Comparison of ENCODE assay signal across 12 cellular contexts in the genomic region with DNA sequence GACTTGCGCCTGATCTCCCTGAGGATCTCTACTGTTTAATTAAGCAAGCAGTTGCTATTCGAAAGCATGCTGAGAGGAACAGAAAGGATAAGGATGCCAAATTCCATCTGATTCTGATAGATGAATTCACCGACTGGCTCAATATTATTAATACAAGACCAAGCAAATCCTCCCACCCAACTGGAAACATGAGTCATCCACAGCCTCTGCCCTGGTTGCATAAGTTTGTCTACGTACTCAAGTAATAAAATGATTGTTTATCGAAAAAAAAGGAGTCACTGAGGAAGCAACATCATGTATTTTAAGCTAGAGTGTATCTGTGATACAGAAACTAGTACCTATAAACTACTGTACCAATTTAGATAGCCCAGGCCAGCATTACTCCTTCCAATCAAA. TPM values are rescaled to one million over a fixed set of nuclear protein-coding genes. Genes with fewer than 3 reads are reported as not detected.
DNase-seq lines count a peak whose midpoint lies in the region; ATAC-seq, FAIRE-seq and TF ChIP-seq lines count a peak whose summit lies in the region.
"Had no signal": no experiment of that assay in that cellular context is flagged by ENCODE, and none has a peak within 500 bp of the region (broad histone marks: within the 10 kb centered on the region; RNA-seq: fewer than 3 reads in every experiment).

No MANE protein-coding gene starts in this region.

- peaks cover 0 to 6% (median 3%) of the 10 kb centered on the region in 7 donors for H3K9me3 Mint-ChIP-seq in CD14-positive monocyte
- H3K9me3 Mint-ChIP-seq: T-helper 1 cell treated with Interleukin-12 subunit alpha and Interleukin-12 subunit beta and Interleukin-4 antibody, amounts not matched to agents 30 μg/mL and 1 μg/mL, for 36 hours had no signal

- DNase-seq in CD14-positive monocyte (ENCODE audit: low spot score) (no peak), NCI-H226 (peak; percentile 58), dermis microvascular lymphatic vessel endothelial cell (ENCODE audit: low read depth in 2 of 2) (peak; percentile 51 to 81), pancreas (no peak), SKM-1 treated with dmso at 0.1 percent for 144 hours (lab: John Stamatoyannopoulos, UW; ENCODE audit: unreplicated experiment) (no peak), GM12891 (ENCODE audit: insufficient read length, low spot score) (no peak), D721Med (ENCODE audit: insufficient read length, low spot score) (no peak)
- DNase-seq in stimulated activated naive CD4-positive, alpha-beta T cell treated with Interleukin-2 at 50 U/mL for 16 hours (lab: John Stamatoyannopoulos, UW) = no peak
- DNase-seq: NCI-H1105 had no signal

- TF ChIP-seq CTCF in CD14-positive monocyte (IDR thresholded peaks at IDR 0.05) = no peak
- no peak for TF ChIP-seq CTCF in pancreas (IDR thresholded peaks at IDR 0.05)
- TF ChIP-seq CTCF in D721Med (IDR thresholded peaks at IDR 0.05; ENCODE audit: insufficient read depth, missing control alignments) = no peak

- H3K36me3 Mint-ChIP-seq in CD14-positive monocyte = peaks cover 0 to 7% of the 10 kb centered on the region in 2 donors

- no peak overlapping the region for H3K4me3 ChIP-seq in pancreas
- H3K4me3 ChIP-seq: HAP-1 had no signal

- H3K27ac ChIP-seq in pancreas = no peak overlapping the region

- FAIRE-seq in pancreas (lab: Jason Lieb, UNC) (no peak), GM12891 (lab: Jason Lieb, UNC) (no peak), D721Med (lab: Jason Lieb, UNC) (no peak)

- peaks cover 0 to 20% (median 9%) of the 10 kb centered on the region in 3 donors for H3K4me1 ChIP-seq in pancreas

- H3K36me3 ChIP-seq in pancreas = no peaks in the 10 kb centered on the region
- H3K36me3 ChIP-seq: HAP-1 had no signal

- 68 to 71% methylated on average over 5 of the region's 5 CpGs for WGBS in pancreas, 2 donors

- H3K27me3 Mint-ChIP-seq in CD14-positive monocyte (ENCODE audit: low read depth in 3 of 3) = peaks cover 0 to 3% (median 0%) of the 10 kb centered on the region in 3 donors

- no peaks in the 10 kb centered on the region for H3K9me3 ChIP-seq in pancreas
- H3K9me3 ChIP-seq: HAP-1 had no signal

- H3K27me3 ChIP-seq in pancreas = no peaks in the 10 kb centered on the region

- no peak overlapping the region for H3K4me3 Mint-ChIP-seq in CD14-positive monocyte
- H3K4me3 Mint-ChIP-seq: mesothelial cell of epicardium; T-helper 1 cell treated with Interleukin-12 subunit alpha and Interleukin-12 subunit beta and Interleukin-4 antibody, amounts not matched to agents 30 μg/mL and 1 μg/mL, for 36 hours had no signal

- TF ChIP-seq POLR2A in GM12891 (IDR thresholded peaks at IDR 0.05; ENCODE audit: low read depth, low read length) = no peak

- peaks cover 49% of the 10 kb centered on the region for H3K4me1 Mint-ChIP-seq in CD14-positive monocyte

- intact Hi-C loops in CD14-positive monocyte (cut with micrococcal nuclease) = no loop called here
- intact Hi-C loops in pancreas (cut with DNase I) = no loop called here

- peak overlapping the region; percentile 43 to 81 (median 72) for H3K27ac Mint-ChIP-seq in CD14-positive monocyte
- H3K27ac Mint-ChIP-seq: mesothelial cell of epicardium; T-helper 1 cell treated with Interleukin-12 subunit alpha and Interleukin-12 subunit beta and Interleukin-4 antibody, amounts not matched to agents 30 μg/mL and 1 μg/mL, for 36 hours had no signal

- ATAC-seq in pancreas = peak in 3 of 4 donors; percentile 50 to 65 (median 56)

TF ChIP-seq in GM12891, 5 proteins besides CTCF, POLR2A, EP300 and RAD21:
- no peak for TF ChIP-seq SPI1 (IDR thresholded peaks at IDR 0.05; ENCODE audit: low read depth, low read length)
- no peak for TF ChIP-seq PAX5 (IDR thresholded peaks at IDR 0.05; ENCODE audit: insufficient read depth, low read length, severe bottlenecking)
- no peak for TF ChIP-seq TAF1 (IDR thresholded peaks at IDR 0.05; ENCODE audit: low read depth, low read length)
- no peak for TF ChIP-seq POLR2AphosphoS5 (IDR thresholded peaks at IDR 0.05; ENCODE audit: low read depth, low read length)
- no peak for TF ChIP-seq POU2F2 (IDR thresholded peaks at IDR 0.05; ENCODE audit: low read depth, low read length)

RNA-seq across cellular contexts. Expression of a gene that starts 26.0 kb away (rescaled TPM):
- polyA plus RNA-seq in CD14-positive monocyte = 10 to 100 TPM in 1 of 2 donors, 1 to 10 TPM in 1; 4.9 to 12.1 TPM
- total RNA-seq in dermis microvascular lymphatic vessel endothelial cell = 9.2 and 10.5 TPM in 2 replicates
- 10 to 100 TPM in 2 of 6 donors, 1 to 10 TPM in 4; 7.4 to 15.6 (median 9.9) TPM for total RNA-seq in pancreas
- polyA plus RNA-seq in pancreas = 1 to 10 TPM; 4.1 to 4.4 TPM
- 4.9 TPM for polyA plus RNA-seq in GM12891 (2012; ENCODE audit: low read depth, missing spikeins)

RNA-seq across cellular contexts. Expression of a gene that starts 39.3 kb away (rescaled TPM):
- polyA plus RNA-seq in CD14-positive monocyte (1 to 10 TPM; 5.5 to 6.8 TPM), pancreas (1 to 10 TPM; 2.4 to 4.9 TPM)
- total RNA-seq in dermis microvascular lymphatic vessel endothelial cell (8.3 and 8.5 TPM in 2 replicates), pancreas (1 to 10 TPM; 3.4 to 9.0 (median 5.2) TPM)
- polyA plus RNA-seq in GM12891 (2012; ENCODE audit: low read depth, missing spikeins) = 6.9 TPM

Comparison
In these comparisons a context has a peak if more than half of its experiments do, and no peak if none do; other contexts are left out.
1. DNase-seq: peak in NCI-H226 (single experiment) and dermis microvascular lymphatic vessel endothelial cell (2 of 2); none in CD14-positive monocyte (single experiment), pancreas (0 of 6), SKM-1 treated with dmso at 0.1 percent for 144 hours (single experiment), GM12891 (single experiment), stimulated activated naive CD4-positive, alpha-beta T cell treated with Interleukin-2 at 50 U/mL for 16 hours (single experiment) and D721Med (single experiment).